Comparison of ENCODE assay signal across 9 cellular contexts in the genomic region with DNA sequence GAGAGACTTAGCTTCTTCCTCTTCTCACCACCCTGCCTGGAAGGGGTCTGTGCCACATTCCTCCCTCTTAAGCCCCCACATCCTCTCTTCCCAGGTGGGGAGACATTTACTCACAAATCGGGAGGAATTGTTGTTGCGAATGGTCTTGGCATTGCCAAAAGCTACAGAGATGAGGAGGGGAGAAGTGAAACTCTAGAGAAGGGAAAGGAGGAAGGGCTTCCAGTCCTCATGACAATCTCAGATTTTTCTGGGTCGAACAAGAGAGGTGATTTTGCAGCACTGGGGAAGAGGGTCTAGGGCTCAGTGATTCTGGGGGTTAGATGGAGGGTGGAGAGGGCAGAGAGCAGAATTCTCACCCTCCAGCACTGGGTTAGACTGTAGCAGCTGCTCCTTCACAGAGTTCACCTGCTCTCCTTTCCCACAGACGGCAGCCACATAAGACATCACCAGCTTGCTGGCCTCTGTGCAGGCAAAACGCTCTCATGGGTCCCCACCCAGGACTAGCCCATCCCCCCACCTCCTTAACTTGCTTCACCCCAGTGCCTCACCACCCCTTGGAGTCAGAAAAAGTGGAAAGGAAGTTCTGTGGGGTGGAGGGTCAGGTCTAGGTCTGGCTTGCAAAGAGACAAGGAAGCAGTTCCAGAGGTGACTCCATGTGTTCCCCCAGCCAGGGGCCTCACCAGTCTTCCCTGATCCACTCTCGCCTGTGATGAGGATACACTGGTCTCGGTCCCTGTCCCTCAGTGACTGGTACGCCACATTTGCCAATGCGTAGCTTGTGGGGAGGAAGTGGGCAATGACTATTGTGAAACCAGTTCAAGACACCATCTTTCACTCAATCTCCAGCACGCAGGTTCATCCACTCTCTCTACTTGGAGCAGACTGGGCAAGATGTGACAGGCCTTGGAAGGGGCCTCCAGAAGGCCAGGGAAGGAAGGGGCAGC. TPM values are rescaled to one million over a fixed set of nuclear protein-coding genes. Genes with fewer than 3 reads are reported as not detected.
A peak's percentile ranks its signal among the peaks of the same experiment; 100 is the strongest.
DNase-seq lines count a peak whose midpoint lies in the region; ATAC-seq and TF ChIP-seq lines count a peak whose summit lies in the region.
"Had no signal": no experiment of that assay in that cellular context is flagged by ENCODE, and none has a peak within 500 bp of the region (broad histone marks: within the 10 kb centered on the region; RNA-seq: fewer than 3 reads in every experiment).

No MANE protein-coding gene starts in this region.

- intact Hi-C loops in natural killer cell (cut with micrococcal nuclease) (no loop called here), ovary (cut with DNase I) (no loop called here)

- TF ChIP-seq POLR2A in ovary (IDR thresholded peaks at IDR 0.05): no peak

- peak overlapping the region in 2 of 4 donors; percentile 49 to 70 for H3K4me3 Mint-ChIP-seq in CD4-positive, CD25-positive, alpha-beta regulatory T cell
- H3K4me3 Mint-ChIP-seq in activated T-cell treated with anti-CD3 and anti-CD28 coated beads, Interleukin-2, amount 50 U/mL, for 4 hours: no peak overlapping the region
- peak overlapping the region; percentile 49 for H3K4me3 Mint-ChIP-seq in natural killer cell

- peaks cover 11% of the 10 kb centered on the region for H3K27me3 Mint-ChIP-seq in CD4-positive, CD25-positive, alpha-beta regulatory T cell
- no peaks in the 10 kb centered on the region for H3K27me3 Mint-ChIP-seq in activated T-cell treated with anti-CD3 and anti-CD28 coated beads, Interleukin-2, amount 50 U/mL, for 4 hours (ENCODE audit: low read depth)
- peaks cover 43 to 72% of the 10 kb centered on the region in 2 donors for H3K27me3 Mint-ChIP-seq in natural killer cell (ENCODE audit: low read depth in 2 of 2)

- no peak for TF ChIP-seq EP300 in ovary (IDR thresholded peaks at IDR 0.05)

- H3K27ac ChIP-seq in CD4-positive, CD25-positive, alpha-beta regulatory T cell (ENCODE audit: insufficient read depth, low read length, poor library complexity, severe bottlenecking): no peak overlapping the region
- no peak overlapping the region for H3K27ac ChIP-seq in ovary

- WGBS in ovary, 3 donors: 71 to 82% (median 75%) methylated on average over 10 of the region's 10 CpGs

- peak in 2 of 3 donors; percentile 17 to 74 for DNase-seq in CD4-positive, CD25-positive, alpha-beta regulatory T cell
- peak; percentile 11 to 34 for DNase-seq in Kasumi-1 (lab: John Stamatoyannopoulos, UW)
- DNase-seq in activated T-cell treated with anti-CD3 and anti-CD28 coated beads, Interleukin-2, amount 50 U/mL, for 4 hours: no peak
- DNase-seq in natural killer cell: peak; percentile 38
- no peak for DNase-seq in dedifferentiated amniotic fluid mesenchymal stem cell (ENCODE audit: extremely low spot score)
- no peak for DNase-seq in ovary
- DNase-seq: NCI-H774 had no signal

- H3K4me1 ChIP-seq in CD4-positive, CD25-positive, alpha-beta regulatory T cell (ENCODE audit: control insufficient read depth, insufficient read depth, low read length, poor library complexity, severe bottlenecking): peaks cover 9% of the 10 kb centered on the region
- no peaks in the 10 kb centered on the region for H3K4me1 ChIP-seq in ovary (ENCODE audit: insufficient read depth)

- peak overlapping the region; percentile 19 for H3K4me3 ChIP-seq in CD4-positive, CD25-positive, alpha-beta regulatory T cell (ENCODE audit: low read depth, low read length)
- no peak overlapping the region for H3K4me3 ChIP-seq in ovary

- peak overlapping the region; percentile 82 to 89 (median 82) for H3K27ac Mint-ChIP-seq in CD4-positive, CD25-positive, alpha-beta regulatory T cell
- H3K27ac Mint-ChIP-seq in natural killer cell: peak overlapping the region in 1 of 2 donors; percentile 78

- no peaks in the 10 kb centered on the region for H3K27me3 ChIP-seq in CD4-positive, CD25-positive, alpha-beta regulatory T cell (ENCODE audit: control insufficient read depth, insufficient read depth, low read length)
- no peaks in the 10 kb centered on the region for H3K27me3 ChIP-seq in ovary

- peak in 1 of 2 donors; percentile 59 for ATAC-seq in CD4-positive, CD25-positive, alpha-beta regulatory T cell (ENCODE audit: low read depth in 2 of 2)
- peak; percentile 90 to 91 for ATAC-seq in activated T-cell treated with anti-CD3 and anti-CD28 coated beads, Interleukin-2, amount 50 U/mL, for 4 hours
- ATAC-seq in natural killer cell (peak; percentile 77 to 89 (median 78)), HG03196 (IDR thresholded peaks at IDR 0.05; ENCODE audit: unreplicated experiment) (no peak), HG02642 (IDR thresholded peaks at IDR 0.05; ENCODE audit: poor library complexity, unreplicated experiment) (no peak)

- no peaks in the 10 kb centered on the region for H3K36me3 Mint-ChIP-seq in CD4-positive, CD25-positive, alpha-beta regulatory T cell
- no peaks in the 10 kb centered on the region for H3K36me3 Mint-ChIP-seq in activated T-cell treated with anti-CD3 and anti-CD28 coated beads, Interleukin-2, amount 50 U/mL, for 4 hours (ENCODE audit: insufficient read depth)
- H3K36me3 Mint-ChIP-seq in natural killer cell: no peaks in the 10 kb centered on the region

- H3K4me1 Mint-ChIP-seq in CD4-positive, CD25-positive, alpha-beta regulatory T cell: peaks cover 6 to 29% (median 10%) of the 10 kb centered on the region in 4 donors
- peaks cover 25% of the 10 kb centered on the region for H3K4me1 Mint-ChIP-seq in activated T-cell treated with anti-CD3 and anti-CD28 coated beads, Interleukin-2, amount 50 U/mL, for 4 hours (ENCODE audit: low read depth)
- peaks cover 33 to 36% of the 10 kb centered on the region in 2 donors for H3K4me1 Mint-ChIP-seq in natural killer cell

- TF ChIP-seq CTCF in natural killer cell (IDR thresholded peaks at IDR 0.05): no peak
- no peak for TF ChIP-seq CTCF in ovary (IDR thresholded peaks at IDR 0.05)

- no peaks in the 10 kb centered on the region for H3K9me3 ChIP-seq in CD4-positive, CD25-positive, alpha-beta regulatory T cell (ENCODE audit: control insufficient read depth in 2 of 2, low read length in 2 of 2)
- H3K9me3 ChIP-seq in ovary: no peaks in the 10 kb centered on the region

- H3K36me3 ChIP-seq in CD4-positive, CD25-positive, alpha-beta regulatory T cell (ENCODE audit: control insufficient read depth, insufficient read depth, low read length): no peaks in the 10 kb centered on the region
- no peaks in the 10 kb centered on the region for H3K36me3 ChIP-seq in ovary

- no peaks in the 10 kb centered on the region for H3K9me3 Mint-ChIP-seq in CD4-positive, CD25-positive, alpha-beta regulatory T cell
- H3K9me3 Mint-ChIP-seq in activated T-cell treated with anti-CD3 and anti-CD28 coated beads, Interleukin-2, amount 50 U/mL, for 4 hours: no peaks in the 10 kb centered on the region
- no peaks in the 10 kb centered on the region for H3K9me3 Mint-ChIP-seq in natural killer cell

RNA-seq across cellular contexts. Expression of a gene that starts 2.7 kb away (rescaled TPM):
- total RNA-seq in CD4-positive, CD25-positive, alpha-beta regulatory T cell: 0.32 TPM
- under 1 TPM in 1 of 4 donors, not detected in 3; 0.38 TPM for polyA plus RNA-seq in CD4-positive, CD25-positive, alpha-beta regulatory T cell
- total RNA-seq in activated T-cell treated with anti-CD3 and anti-CD28 coated beads, Interleukin-2, amount 50 U/mL, for 4 hours: 1 to 10 TPM in 1 of 3 donors, under 1 TPM in 2; 0.38 to 1.0 (median 0.71) TPM
- total RNA-seq in natural killer cell (1 to 10 TPM in 1 of 3 donors, not detected in 2; 1.1 TPM), ovary (1 to 10 TPM in 1 of 7 donors, under 1 TPM in 4, not detected in 2; 0.10 to 2.6 (median 0.23) TPM)
- polyA plus RNA-seq in ovary: under 1 TPM; 0.08 to 0.38 TPM

RNA-seq across cellular contexts. Expression of a gene that starts 30.9 kb away (rescaled TPM):
- not detected for total RNA-seq in CD4-positive, CD25-positive, alpha-beta regulatory T cell
- polyA plus RNA-seq in CD4-positive, CD25-positive, alpha-beta regulatory T cell: not detected
- under 1 TPM in 1 of 3 donors, not detected in 2; 0.43 TPM for total RNA-seq in activated T-cell treated with anti-CD3 and anti-CD28 coated beads, Interleukin-2, amount 50 U/mL, for 4 hours
- not detected for total RNA-seq in natural killer cell
- not detected for total RNA-seq in ovary
- polyA plus RNA-seq in ovary: 1 to 10 TPM in 1 of 2 donors, under 1 TPM in 1; 0.40 to 2.2 TPM

RNA-seq across cellular contexts. Expression of a gene that starts 31.4 kb away (rescaled TPM):
- total RNA-seq in CD4-positive, CD25-positive, alpha-beta regulatory T cell: 14.7 TPM
- 1 to 10 TPM; 3.1 to 7.1 (median 4.7) TPM for polyA plus RNA-seq in CD4-positive, CD25-positive, alpha-beta regulatory T cell
- total RNA-seq in activated T-cell treated with anti-CD3 and anti-CD28 coated beads, Interleukin-2, amount 50 U/mL, for 4 hours: 10 to 100 TPM; 39.1 to 47.5 (median 42.5) TPM
- total RNA-seq in natural killer cell (10 to 100 TPM; 11.1 to 16.7 (median 12.1) TPM), ovary (10 to 100 TPM in 5 of 7 donors, 1 to 10 TPM in 2; 6.8 to 14.9 (median 10.8) TPM)
- 10 to 100 TPM in 1 of 2 donors, 1 to 10 TPM in 1; 5.8 to 11.1 TPM for polyA plus RNA-seq in ovary

RNA-seq across cellular contexts. Expression of a gene that starts 40.9 kb away (rescaled TPM):
- 8.6 TPM for total RNA-seq in CD4-positive, CD25-positive, alpha-beta regulatory T cell
- polyA plus RNA-seq in CD4-positive, CD25-positive, alpha-beta regulatory T cell: 1 to 10 TPM; 1.5 to 1.8 (median 1.7) TPM
- total RNA-seq in activated T-cell treated with anti-CD3 and anti-CD28 coated beads, Interleukin-2, amount 50 U/mL, for 4 hours: 10 to 100 TPM in 1 of 3 donors, 1 to 10 TPM in 2; 9.5 to 10.6 (median 9.7) TPM
- total RNA-seq in natural killer cell (10 to 100 TPM in 2 of 3 donors, 1 to 10 TPM in 1; 9.5 to 17.6 (median 12.5) TPM), ovary (10 to 100 TPM in 1 of 7 donors, 1 to 10 TPM in 6; 3.3 to 10.4 (median 7.4) TPM)
- 1 to 10 TPM; 2.9 to 7.1 TPM for polyA plus RNA-seq in ovary

RNA-seq across cellular contexts. Expression of a gene that starts 41.7 kb away (rescaled TPM):
- 7.5 TPM for total RNA-seq in CD4-positive, CD25-positive, alpha-beta regulatory T cell
- polyA plus RNA-seq in CD4-positive, CD25-positive, alpha-beta regulatory T cell: 1 to 10 TPM in 2 of 4 donors, under 1 TPM in 2; 0.31 to 1.2 (median 0.90) TPM
- total RNA-seq in activated T-cell treated with anti-CD3 and anti-CD28 coated beads, Interleukin-2, amount 50 U/mL, for 4 hours: 10 to 100 TPM; 51.3 to 54.6 (median 52.8) TPM
- 1 to 10 TPM; 4.2 to 7.0 (median 5.4) TPM for total RNA-seq in natural killer cell
- 100 to 1,000 TPM in 1 of 7 donors, 10 to 100 TPM in 6; 37.6 to 103 (median 70.8) TPM for total RNA-seq in ovary
- 10 to 100 TPM; 27.5 to 47.4 TPM for polyA plus RNA-seq in ovary

Comparison
In these comparisons a context has a peak if more than half of its experiments do, and no peak if none do; other contexts are left out.
1. ATAC-seq: peak in activated T-cell treated with anti-CD3 and anti-CD28 coated beads, Interleukin-2, amount 50 U/mL, for 4 hours (2 of 2) and natural killer cell (3 of 3); none in HG03196 (single experiment) and HG02642 (single experiment).
2. DNase-seq: peak in CD4-positive, CD25-positive, alpha-beta regulatory T cell (2 of 3), Kasumi-1 (2 of 2) and natural killer cell (single experiment); none in activated T-cell treated with anti-CD3 and anti-CD28 coated beads, Interleukin-2, amount 50 U/mL, for 4 hours (single experiment), dedifferentiated amniotic fluid mesenchymal stem cell (single experiment) and ovary (0 of 5).